2 cellular contexts compared by ENCODE assay signal in the genomic region with DNA sequence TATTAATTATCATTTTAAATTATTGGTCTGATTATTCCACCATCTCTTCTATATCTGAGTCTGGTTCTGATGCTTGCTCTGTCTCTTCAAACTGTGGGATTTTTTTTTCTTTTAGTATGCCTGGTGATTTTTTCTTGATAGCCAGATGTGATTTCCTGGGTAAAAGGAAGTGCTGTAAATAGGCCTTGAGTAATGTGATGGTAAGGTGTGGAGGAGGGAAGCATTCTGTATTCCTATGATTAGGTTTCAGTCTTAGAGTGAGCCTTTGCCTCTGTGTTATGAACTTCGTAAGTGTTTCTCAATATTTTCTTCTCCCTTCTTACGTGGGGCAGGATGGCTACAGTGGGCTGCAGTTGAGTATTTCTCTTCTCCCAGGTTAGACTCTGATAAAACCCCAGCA.
TF ChIP-seq lines count a peak whose summit lies in the region.

No MANE protein-coding gene starts in this region.

TF ChIP-seq in HepG2, 621 proteins besides CTCF, POLR2A, EP300 and RAD21 (continued from another document):
- TF ChIP-seq, protein P1, sequence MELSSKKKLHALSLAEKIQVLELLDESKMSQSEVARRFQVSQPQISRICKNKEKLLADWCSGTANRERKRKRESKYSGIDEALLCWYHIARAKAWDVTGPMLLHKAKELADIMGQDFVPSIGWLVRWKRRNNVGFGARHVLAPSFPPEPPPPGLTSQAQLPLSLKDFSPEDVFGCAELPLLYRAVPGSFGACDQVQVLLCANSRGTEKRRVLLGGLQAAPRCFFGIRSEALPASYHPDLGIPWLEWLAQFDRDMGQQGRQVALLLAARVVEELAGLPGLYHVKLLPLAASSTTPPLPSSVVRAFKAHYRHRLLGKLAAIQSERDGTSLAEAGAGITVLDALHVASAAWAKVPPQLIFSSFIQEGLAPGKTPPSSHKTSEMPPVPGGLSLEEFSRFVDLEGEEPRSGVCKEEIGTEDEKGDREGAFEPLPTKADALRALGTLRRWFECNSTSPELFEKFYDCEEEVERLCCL (CRISPR knock-in tag; IDR thresholded peaks at IDR 0.05; ENCODE audit: borderline replicate concordance): no peak
- TF ChIP-seq, protein P2, sequence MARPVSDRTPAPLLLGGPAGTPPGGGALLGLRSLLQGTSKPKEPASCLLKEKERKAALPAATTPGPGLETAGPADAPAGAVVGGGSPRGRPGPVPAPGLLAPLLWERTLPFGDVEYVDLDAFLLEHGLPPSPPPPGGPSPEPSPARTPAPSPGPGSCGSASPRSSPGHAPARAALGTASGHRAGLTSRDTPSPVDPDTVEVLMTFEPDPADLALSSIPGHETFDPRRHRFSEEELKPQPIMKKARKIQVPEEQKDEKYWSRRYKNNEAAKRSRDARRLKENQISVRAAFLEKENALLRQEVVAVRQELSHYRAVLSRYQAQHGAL (CRISPR knock-in tag; IDR thresholded peaks at IDR 0.05; ENCODE audit: not compliant biosample characterization): no peak

TF ChIP-seq in WTC11, 78 proteins besides CTCF, POLR2A, EP300 and RAD21 (continued from another document):
- TF ChIP-seq, protein P3, sequence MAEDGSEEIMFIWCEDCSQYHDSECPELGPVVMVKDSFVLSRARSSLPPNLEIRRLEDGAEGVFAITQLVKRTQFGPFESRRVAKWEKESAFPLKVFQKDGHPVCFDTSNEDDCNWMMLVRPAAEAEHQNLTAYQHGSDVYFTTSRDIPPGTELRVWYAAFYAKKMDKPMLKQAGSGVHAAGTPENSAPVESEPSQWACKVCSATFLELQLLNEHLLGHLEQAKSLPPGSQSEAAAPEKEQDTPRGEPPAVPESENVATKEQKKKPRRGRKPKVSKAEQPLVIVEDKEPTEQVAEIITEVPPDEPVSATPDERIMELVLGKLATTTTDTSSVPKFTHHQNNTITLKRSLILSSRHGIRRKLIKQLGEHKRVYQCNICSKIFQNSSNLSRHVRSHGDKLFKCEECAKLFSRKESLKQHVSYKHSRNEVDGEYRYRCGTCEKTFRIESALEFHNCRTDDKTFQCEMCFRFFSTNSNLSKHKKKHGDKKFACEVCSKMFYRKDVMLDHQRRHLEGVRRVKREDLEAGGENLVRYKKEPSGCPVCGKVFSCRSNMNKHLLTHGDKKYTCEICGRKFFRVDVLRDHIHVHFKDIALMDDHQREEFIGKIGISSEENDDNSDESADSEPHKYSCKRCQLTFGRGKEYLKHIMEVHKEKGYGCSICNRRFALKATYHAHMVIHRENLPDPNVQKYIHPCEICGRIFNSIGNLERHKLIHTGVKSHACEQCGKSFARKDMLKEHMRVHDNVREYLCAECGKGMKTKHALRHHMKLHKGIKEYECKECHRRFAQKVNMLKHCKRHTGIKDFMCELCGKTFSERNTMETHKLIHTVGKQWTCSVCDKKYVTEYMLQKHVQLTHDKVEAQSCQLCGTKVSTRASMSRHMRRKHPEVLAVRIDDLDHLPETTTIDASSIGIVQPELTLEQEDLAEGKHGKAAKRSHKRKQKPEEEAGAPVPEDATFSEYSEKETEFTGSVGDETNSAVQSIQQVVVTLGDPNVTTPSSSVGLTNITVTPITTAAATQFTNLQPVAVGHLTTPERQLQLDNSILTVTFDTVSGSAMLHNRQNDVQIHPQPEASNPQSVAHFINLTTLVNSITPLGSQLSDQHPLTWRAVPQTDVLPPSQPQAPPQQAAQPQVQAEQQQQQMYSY (CRISPR knock-in tag; IDR thresholded peaks at IDR 0.05): no peak
- TF ChIP-seq FOXK1 (CRISPR knock-in tag; IDR thresholded peaks at IDR 0.05): no peak
- TF ChIP-seq NFATC4 (CRISPR knock-in tag; IDR thresholded peaks at IDR 0.05): no peak
- no peak for TF ChIP-seq SOX15 (CRISPR knock-in tag; IDR thresholded peaks at IDR 0.05)
